In genomic region chr7:111835066-111835465, GRCh38 we compare ENCODE assay signal across 12 cellular contexts.
DNase-seq lines count a peak whose midpoint lies in the region; ATAC-seq and TF ChIP-seq lines count a peak whose summit lies in the region.
"Had no signal": no experiment of that assay in that cellular context is flagged by ENCODE, and none has a peak within 500 bp of the region (broad histone marks: within the 10 kb centered on the region; RNA-seq: fewer than 3 reads in every experiment).

No MANE protein-coding gene starts in this region.

- TF ChIP-seq POLR2A in testis (IDR thresholded peaks at IDR 0.05) = no peak

- no peak overlapping the region for H2BK15ac ChIP-seq in mesendoderm (replicated peaks; ENCODE audit: low read depth)

- no peak overlapping the region for H3K23ac ChIP-seq in mesendoderm (ENCODE audit: low read length)

- peaks cover 29% of the 10 kb centered on the region for H3K4me1 Mint-ChIP-seq in chondrocyte (ENCODE audit: low read depth)
- H3K4me1 Mint-ChIP-seq: naive B cell had no signal

- H3K9me3 Mint-ChIP-seq in chondrocyte (ENCODE audit: low read depth) = peaks cover 9% of the 10 kb centered on the region

- intact Hi-C loops in testis (cut with DNase I; ENCODE audit: low total_unique reads) = no loop called here

- H3K4me3 ChIP-seq in BE2C (ENCODE audit: low read depth, low read length) (no peak overlapping the region), HUES64 (ENCODE audit: low read length) (no peak overlapping the region), mesendoderm (ENCODE audit: low read length) (no peak overlapping the region), testis (no peak overlapping the region)
- H3K4me3 ChIP-seq: colonic mucosa had no signal

- ATAC-seq in HG03432 (IDR thresholded peaks at IDR 0.05; ENCODE audit: unreplicated experiment) = no peak

- DNase-seq in BE2C (peak; percentile 30), chondrocyte (ENCODE audit: low spot score) (no peak), mesendoderm (peak; percentile 21), ecto neural progenitor cell (ENCODE audit: low spot score) (no peak), testis (no peak), NOMO-1 treated with dmso at 0.1 percent for 144 hours (lab: John Stamatoyannopoulos, UW; ENCODE audit: unreplicated experiment) (no peak)
- DNase-seq: colonic mucosa, naive B cell, NCI-H1930, SHP77 treated with DMSO at 0.1 percent for 48 hours had no signal

- no peaks in the 10 kb centered on the region for H3K36me3 ChIP-seq in BE2C
- peaks cover 5% of the 10 kb centered on the region; the same call in 1 of the 2 replicates for H3K36me3 ChIP-seq in HUES64 (ENCODE audit: insufficient read depth, low read length)
- no peaks in the 10 kb centered on the region for H3K36me3 ChIP-seq in mesendoderm (ENCODE audit: control insufficient read depth, insufficient read depth, low read length)
- no peaks in the 10 kb centered on the region for H3K36me3 ChIP-seq in testis (ENCODE audit: low read depth, missing control alignments)
- H3K36me3 ChIP-seq: colonic mucosa had no signal

- no peak overlapping the region for H3K56ac ChIP-seq in mesendoderm (ENCODE audit: low read length)

- no peak overlapping the region for H3K4me2 ChIP-seq in mesendoderm (ENCODE audit: low read length)

- no peaks in the 10 kb centered on the region for H3K27me3 Mint-ChIP-seq in chondrocyte (ENCODE audit: low read depth)
- H3K27me3 Mint-ChIP-seq: naive B cell had no signal

- no peak overlapping the region for H2BK120ac ChIP-seq in mesendoderm (ENCODE audit: low read depth, low read length)

- H4K8ac ChIP-seq in mesendoderm (ENCODE audit: low read depth, low read length) = no peak overlapping the region

- H2BK5ac ChIP-seq in mesendoderm (ENCODE audit: low read length) = no peak overlapping the region

- H3K79me1 ChIP-seq in mesendoderm (ENCODE audit: low read length) = no peaks in the 10 kb centered on the region

- TF ChIP-seq CTCF in BE2C (IDR thresholded peaks at IDR 0.05; ENCODE audit: low read depth, low read length) (no peak), chondrocyte (IDR thresholded peaks at IDR 0.05) (no peak), testis (IDR thresholded peaks at IDR 0.05) (no peak)

- no peaks in the 10 kb centered on the region for H3K9me3 ChIP-seq in BE2C
- H3K9me3 ChIP-seq in HUES64 (ENCODE audit: insufficient read depth, low read depth, low read length) = no peaks in the 10 kb centered on the region
- H3K9me3 ChIP-seq in testis = no peaks in the 10 kb centered on the region
- H3K9me3 ChIP-seq: colonic mucosa had no signal

- H3K4me1 ChIP-seq in BE2C (peaks cover 9% of the 10 kb centered on the region; the same call in 1 of the 2 replicates), HUES64 (ENCODE audit: insufficient read depth, low read length) (peaks cover 8% of the 10 kb centered on the region), mesendoderm (ENCODE audit: control insufficient read depth, low read depth, low read length) (no peaks in the 10 kb centered on the region), testis (no peaks in the 10 kb centered on the region)
- H3K4me1 ChIP-seq: colonic mucosa had no signal

- no peak overlapping the region for H3K4ac ChIP-seq in mesendoderm (ENCODE audit: low read depth, low read length)

- H3K27ac ChIP-seq in HUES64 (ENCODE audit: low read depth, low read length) (0 out of 2 replicates have a peak overlapping the region, but pooled peaks have one; percentile 10), mesendoderm (ENCODE audit: low read depth, low read length) (no peak overlapping the region), testis (no peak overlapping the region)
- H3K27ac ChIP-seq: colonic mucosa had no signal

- H3K27me3 ChIP-seq in BE2C (no peaks in the 10 kb centered on the region), HUES64 (ENCODE audit: insufficient read depth, low read length) (no peaks in the 10 kb centered on the region), mesendoderm (ENCODE audit: insufficient read depth, low read length, poor library complexity) (no peaks in the 10 kb centered on the region), testis (no peaks in the 10 kb centered on the region)
- H3K27me3 ChIP-seq: colonic mucosa had no signal

- no peaks in the 10 kb centered on the region for H3K79me2 ChIP-seq in mesendoderm (ENCODE audit: control insufficient read depth, insufficient read depth, low read length)

- H2AK5ac ChIP-seq in mesendoderm (ENCODE audit: low read length) = no peak overlapping the region

- H3K36me3 Mint-ChIP-seq in chondrocyte (ENCODE audit: low read depth) = peaks cover 24% of the 10 kb centered on the region
- H3K36me3 Mint-ChIP-seq: naive B cell had no signal

- H3K27ac Mint-ChIP-seq in chondrocyte (ENCODE audit: unreplicated experiment) = peak overlapping the region; percentile 68
- H3K27ac Mint-ChIP-seq: naive B cell had no signal

- no peak overlapping the region for H3K18ac ChIP-seq in mesendoderm (ENCODE audit: low read length)

- H4K5ac ChIP-seq in mesendoderm (ENCODE audit: low read length) = no peak overlapping the region

- no peak overlapping the region for H3K4me3 Mint-ChIP-seq in chondrocyte (ENCODE audit: unreplicated experiment)
- H3K4me3 Mint-ChIP-seq: naive B cell had no signal

- H3K9ac ChIP-seq in HUES64 (ENCODE audit: low read depth, low read length) (no peak overlapping the region), mesendoderm (ENCODE audit: low read length) (no peak overlapping the region)

Comparison
In these comparisons a context has a peak if more than half of its experiments do, and no peak if none do; other contexts are left out.
1. DNase-seq: peak in BE2C (single experiment) and mesendoderm (single experiment); none in chondrocyte (single experiment), ecto neural progenitor cell (single experiment), testis (single experiment) and NOMO-1 treated with dmso at 0.1 percent for 144 hours (single experiment).